ENCODE assay signal across 11 cellular contexts in genomic region chr2:73851274-73851673, GRCh38. TPM values are rescaled to one million over a fixed set of nuclear protein-coding genes. Genes with fewer than 3 reads are reported as not detected.
DNase-seq lines count a peak whose midpoint lies in the region; ATAC-seq and TF ChIP-seq lines count a peak whose summit lies in the region.
"Had no signal": no experiment of that assay in that cellular context is flagged by ENCODE, and none has a peak within 500 bp of the region (broad histone marks: within the 10 kb centered on the region; RNA-seq: fewer than 3 reads in every experiment).

No MANE protein-coding gene starts in this region.

- ATAC-seq in heart left ventricle, result no peak
- no peak for ATAC-seq in GM18505 (IDR thresholded peaks at IDR 0.05; ENCODE audit: unreplicated experiment)
- no peak for ATAC-seq in GM19351 (IDR thresholded peaks at IDR 0.05; ENCODE audit: unreplicated experiment)

- H3K36me3 ChIP-seq in SK-N-SH (replicated peaks in 1 of 2; ENCODE audit: control insufficient read depth in 1 of 2, insufficient read depth in 2 of 2, low read length in 1 of 2), result peaks cover 65 to 66% of the 10 kb centered on the region in 2 experiments
- peaks cover 2 to 99% (median 97%) of the 10 kb centered on the region in 9 donors for H3K36me3 ChIP-seq in heart left ventricle

- peak; percentile 7; the same call in 1 of the 2 replicates for TF ChIP-seq CTCF in AG10803 (conservative IDR thresholded peaks at IDR 0.05; ENCODE audit: low read length)
- peak; percentile 49; the same call in 1 of the 2 replicates for TF ChIP-seq CTCF in GM12875 (IDR thresholded peaks at IDR 0.05; ENCODE audit: borderline replicate concordance, insufficient read depth, low read depth, low read length)
- peak; percentile 46 for TF ChIP-seq CTCF in SK-N-SH (IDR thresholded peaks at IDR 0.05)
- peak; percentile 21 for TF ChIP-seq CTCF in fibroblast of the aortic adventitia (IDR thresholded peaks at IDR 0.05; ENCODE audit: insufficient read depth, low read length)
- peak in 1 of 12 donors; percentile 8 for TF ChIP-seq CTCF in heart left ventricle (IDR thresholded peaks at IDR 0.05)

- H3K9me2 ChIP-seq in SK-N-SH, result no peaks in the 10 kb centered on the region

- H3K27ac ChIP-seq in SK-N-SH (ENCODE audit: low read depth in 2 of 2, low read length in 1 of 2) (peak overlapping the region in 1 of 2 experiments; percentile 52; a peak in 1 of 4 replicates), heart left ventricle (peak overlapping the region in 1 of 12 donors; percentile 21)

- no peaks in the 10 kb centered on the region for H3K27me3 ChIP-seq in SK-N-SH (ENCODE audit: insufficient read depth)
- no peaks in the 10 kb centered on the region for H3K27me3 ChIP-seq in heart left ventricle
- H3K27me3 ChIP-seq: SJSA1 had no signal

- H3K4me2 ChIP-seq in SK-N-SH, result no peak overlapping the region; the same call in 1 of the 2 replicates

- TF ChIP-seq POLR2A in heart left ventricle (IDR thresholded peaks at IDR 0.05), result no peak
- TF ChIP-seq POLR2A in GM18505 (IDR thresholded peaks at IDR 0.05; ENCODE audit: borderline replicate concordance, extremely low read depth, insufficient read depth, insufficient read length), result no peak

- no peaks in the 10 kb centered on the region for H3K9me3 ChIP-seq in SK-N-SH
- H3K9me3 ChIP-seq in heart left ventricle, result no peaks in the 10 kb centered on the region
- H3K9me3 ChIP-seq: SJSA1 had no signal

- H3K4me1 ChIP-seq in SK-N-SH (ENCODE audit: control insufficient read depth in 1 of 2, insufficient read depth in 2 of 2, low read depth in 1 of 2, low read length in 1 of 2), result 0 out of 4 replicates have a peak, but pooled peaks cover 0 to 3% of the 10 kb centered on the region in 2 experiments
- H3K4me1 ChIP-seq in heart left ventricle, result no peaks in the 10 kb centered on the region

- CTCF ChIA-PET in SK-N-SH (lab: Yijun Ruan, JAX), result interaction anchor here (1.8 kb wide), 1 partner anchor 11 kb away, joined by 5 read pairs; no protein-coding TSS in a partner anchor

- H3F3A ChIP-seq in SK-N-SH (replicated peaks; ENCODE audit: insufficient read depth), result peaks cover 24% of the 10 kb centered on the region

- H2AFZ ChIP-seq in SK-N-SH (ENCODE audit: low read depth), result no peak overlapping the region

- POLR2A ChIA-PET in SK-N-SH (lab: Yijun Ruan, JAX), result no interaction called here

- 90% methylated on average over 3 of the region's 3 CpGs for WGBS in SK-N-SH (ENCODE audit: low lambda C conversion rate)
- 83 to 90% (median 85%) methylated on average over 3 of the region's 3 CpGs for WGBS in heart left ventricle, 4 donors

- no peak overlapping the region for H3K9ac ChIP-seq in SK-N-SH

- H3K79me2 ChIP-seq in SK-N-SH (ENCODE audit: insufficient read depth), result no peaks in the 10 kb centered on the region

- H4K20me1 ChIP-seq in SK-N-SH (ENCODE audit: insufficient read depth), result no peaks in the 10 kb centered on the region

- no peak for DNase-seq in AG10803 (ENCODE audit: low read depth)
- DNase-seq in SK-N-SH, result no peak
- DNase-seq in fibroblast of the aortic adventitia (ENCODE audit: low read depth), result no peak
- no peak for DNase-seq in CD1c-positive myeloid dendritic cell (ENCODE audit: extremely low spot score)
- DNase-seq in heart left ventricle, result no peak
- DNase-seq: activated naive CD4-positive, alpha-beta T cell treated with anti-CD3 and anti-CD28 coated beads, Interleukin-2, amount 50 U/mL, for 16 hours had no signal

- TF ChIP-seq RAD21 in SK-N-SH (IDR thresholded peaks at IDR 0.05; ENCODE audit: low read length), result 0 out of 2 replicates have a peak, but pooled peaks have one; percentile 16

- intact Hi-C loops in heart left ventricle (cut with DNase I), result no loop called here

- TF ChIP-seq EP300 in SK-N-SH (IDR thresholded peaks at IDR 0.05; ENCODE audit: borderline replicate concordance in 1 of 2, low read depth in 1 of 2, low read length in 1 of 2), result no peak

- H3K4me3 ChIP-seq in AG10803 (ENCODE audit: low read length), result no peak overlapping the region
- H3K4me3 ChIP-seq in GM12875 (ENCODE audit: low read depth, low read length), result no peak overlapping the region
- H3K4me3 ChIP-seq in SK-N-SH (ENCODE audit: low read depth in 2 of 2, low read length in 1 of 2), result no peak overlapping the region
- no peak overlapping the region for H3K4me3 ChIP-seq in fibroblast of the aortic adventitia (ENCODE audit: low read depth, low read length)
- H3K4me3 ChIP-seq in heart left ventricle, result no peak overlapping the region
- H3K4me3 ChIP-seq: SJSA1 had no signal

TF ChIP-seq in SK-N-SH, 30 proteins besides CTCF, POLR2A, EP300 and RAD21:
- TF ChIP-seq TAF1 (IDR thresholded peaks at IDR 0.05; ENCODE audit: borderline replicate concordance, low read depth, low read length), result no peak
- no peak for TF ChIP-seq USF1 (IDR thresholded peaks at IDR 0.05; ENCODE audit: borderline replicate concordance, low read depth)
- no peak for TF ChIP-seq REST (IDR thresholded peaks at IDR 0.05; ENCODE audit: low read depth, low read length)
- TF ChIP-seq FOSL2 (IDR thresholded peaks at IDR 0.05; ENCODE audit: borderline replicate concordance, low read depth), result no peak
- TF ChIP-seq GATA2 (CRISPR knock-in tag; IDR thresholded peaks at IDR 0.05), result no peak
- no peak for TF ChIP-seq YY1 (IDR thresholded peaks at IDR 0.05; ENCODE audit: low read depth)
- TF ChIP-seq TEAD4 (IDR thresholded peaks at IDR 0.05; ENCODE audit: borderline replicate concordance, insufficient read depth), result no peak

RNA-seq across cellular contexts. Expression of gene STAMBP, which starts 22.5 kb away (rescaled TPM):
- 42.2 and 54.5 TPM in 2 replicates for polyA plus RNA-seq in SK-N-SH (2012; rRNA removed)
- polyA plus RNA-seq in SK-N-SH (2012; cell fraction: cytosol; rRNA removed), result 49.8 and 49.9 TPM in 2 replicates
- 31.1 and 49.5 TPM in 2 replicates for polyA plus RNA-seq in SK-N-SH (2012; cell fraction: nucleus; rRNA removed)
- 9.6 and 34.2 TPM in 2 replicates for total RNA-seq in fibroblast of the aortic adventitia (ENCODE audit: low replicate concordance)
- 10 to 100 TPM; 27.2 to 38.0 (median 34.4) TPM for total RNA-seq in heart left ventricle
- polyA plus RNA-seq in heart left ventricle, result 10 to 100 TPM; 13.2 to 29.2 TPM

RNA-seq across cellular contexts. Expression of gene ACTG2, which starts 41.5 kb away (rescaled TPM):
- polyA plus RNA-seq in SK-N-SH (2012; rRNA removed) (0.10 and 0.25 TPM in 2 replicates), heart left ventricle (1 to 10 TPM; 4.2 to 4.4 TPM)
- polyA plus RNA-seq in SK-N-SH (2012; cell fraction: cytosol; rRNA removed), result 0.09 and 0.17 TPM in 2 replicates
- 0.18 and 0.26 TPM in 2 replicates for polyA plus RNA-seq in SK-N-SH (2012; cell fraction: nucleus; rRNA removed)
- total RNA-seq in fibroblast of the aortic adventitia (ENCODE audit: low replicate concordance) (2.4 TPM in 1 of 2 replicates, not detected in the other), heart left ventricle (10 to 100 TPM in 1 of 9 donors, 1 to 10 TPM in 8; 1.3 to 10.5 (median 3.1) TPM)
- total RNA-seq: G401 had no signal
